Comparison of ENCODE assay signal across 8 cellular contexts in the genomic region with DNA sequence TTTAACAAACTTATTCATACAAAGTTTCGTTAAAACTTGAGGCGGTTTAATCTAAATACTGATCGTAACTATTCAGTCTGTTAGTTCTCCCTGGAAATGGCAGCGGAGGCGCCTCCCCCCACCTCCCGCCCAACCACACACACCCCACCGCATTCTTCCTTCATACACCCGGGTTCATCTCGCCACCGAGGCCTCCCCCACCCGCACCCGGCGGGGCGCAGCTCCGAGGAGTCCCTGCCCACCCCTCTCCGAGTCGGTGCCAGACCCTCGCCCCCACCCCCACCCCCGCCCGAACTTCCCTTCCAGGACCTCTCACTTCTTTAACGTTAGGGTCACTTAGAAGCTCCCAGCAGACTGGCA. TPM values are rescaled to one million over a fixed set of nuclear protein-coding genes. Genes with fewer than 3 reads are reported as not detected.
DNase-seq lines count a peak whose midpoint lies in the region; ATAC-seq, FAIRE-seq and TF ChIP-seq lines count a peak whose summit lies in the region.

No MANE protein-coding gene starts in this region.

- SMC1A ChIA-PET in GM12878 (lab: Charles Lee; ENCODE audit: uncharacterized antibody, unreplicated experiment) = interaction anchor here (2.4 kb wide), 1 partner anchor 11 kb away, joined by 6 read pairs; no protein-coding TSS in a partner anchor

- H3K27ac ChIP-seq in GM12878 (ENCODE audit: control insufficient read depth, insufficient read depth) (peak overlapping the region; percentile 79), stomach (peak overlapping the region; percentile 80 to 97 (median 90))

- H3K79me2 ChIP-seq in GM12878 (ENCODE audit: control insufficient read depth, insufficient read depth, low read length) = peaks cover 50% of the 10 kb centered on the region

- no peaks in the 10 kb centered on the region for H3K27me3 ChIP-seq in GM12878 (replicated peaks in 1 of 2; ENCODE audit: control insufficient read depth in 2 of 2, insufficient read depth in 2 of 2, low read length in 1 of 2)
- H3K27me3 ChIP-seq in stomach = peaks cover 0 to 7% (median 0%) of the 10 kb centered on the region in 3 donors

- H3K4me2 ChIP-seq in GM12878 (ENCODE audit: control insufficient read depth, insufficient read depth) = peak overlapping the region; percentile 87

- peak overlapping the region; percentile 35 for H2AFZ ChIP-seq in GM12878 (ENCODE audit: control insufficient read depth, low read depth, low read length)

- FAIRE-seq in GM12878 (lab: Jason Lieb, UNC) = no peak

- peak overlapping the region; percentile 76 for H3K9ac ChIP-seq in GM12878 (ENCODE audit: control insufficient read depth, insufficient read depth, low read length)

- TF ChIP-seq CTCF in GM12878 (IDR thresholded peaks at IDR 0.05 in 2 of 3, conservative IDR thresholded peaks at IDR 0.05 in 1 of 3; ENCODE audit: control insufficient read depth in 2 of 3, extremely low read depth in 1 of 3, insufficient read depth in 1 of 3, low read depth in 3 of 3, low read length in 3 of 3) (no peak), stomach (IDR thresholded peaks at IDR 0.05) (no peak)

- H3K4me3 ChIP-seq in GM12878 = peak overlapping the region; percentile 79
- H3K4me3 ChIP-seq in stomach = peak overlapping the region; percentile 72 to 83 (median 80)

- POLR2A ChIA-PET in GM12878 (lab: Charles Lee) = interaction anchor here (0.6 to 1.0 kb wide), 2 partner anchors 9 to 19 kb away, joined by 3 read pairs; no protein-coding TSS in a partner anchor

- ATAC-seq in GM12878 = no peak
- ATAC-seq in HG03175 (IDR thresholded peaks at IDR 0.05; ENCODE audit: unreplicated experiment) = no peak
- ATAC-seq in HG02763 (IDR thresholded peaks at IDR 0.05; ENCODE audit: unreplicated experiment) = no peak

- WGBS in GM12878 (ENCODE audit: insufficient coverage, insufficient replicate concordance, low lambda C conversion rate, missing lambda C conversion rate) = 0% methylated on average over 14 of the region's 21 CpGs
- WGBS in stomach, 5 donors = 0 to 2% (median 1%) methylated on average over 14 to 21 of the region's 21 CpGs

- CTCF ChIA-PET in GM12878 (lab: Yijun Ruan, JAX) = interaction anchor here (1.7 kb wide), 1 partner anchor 95 kb away, joined by 4 read pairs; no protein-coding TSS in a partner anchor

- H4K20me1 ChIP-seq in GM12878 (ENCODE audit: control insufficient read depth, insufficient read depth) = no peaks in the 10 kb centered on the region

- peak; percentile 4 for DNase-seq in NCI-H2196 treated with DMSO at 0.1 percent for 48 hours (lab: John Stamatoyannopoulos, UW; ENCODE audit: unreplicated experiment)
- no peak for DNase-seq in NCI-H2196 (lab: John Stamatoyannopoulos, UW; ENCODE audit: unreplicated experiment)
- peak; percentile 32 for DNase-seq in NCI-H2107 (lab: John Stamatoyannopoulos, UW)
- no peak for DNase-seq in GM12878 (ENCODE audit: low read depth, low spot score)
- DNase-seq in iris pigment epithelial cell (ENCODE audit: low read depth) = peak; percentile 51
- no peak for DNase-seq in stomach

- RAD21 ChIA-PET in GM12878 (lab: Charles Lee; ENCODE audit: unreplicated experiment) = no interaction called here

- no TSS peak for BruUV-seq in GM12878 (replicated peaks; lab: Mats Ljungman, UMichigan)

- H3K36me3 ChIP-seq in GM12878 (ENCODE audit: control insufficient read depth in 2 of 2, insufficient read depth in 2 of 2, low read length in 1 of 2) = no peaks in the 10 kb centered on the region
- no peaks in the 10 kb centered on the region for H3K36me3 ChIP-seq in stomach

- peaks cover 9% of the 10 kb centered on the region; the same call in 1 of the 2 replicates for H3K4me1 ChIP-seq in GM12878 (ENCODE audit: control insufficient read depth, insufficient read depth, low read length)
- peaks cover 7 to 52% (median 41%) of the 10 kb centered on the region in 4 donors for H3K4me1 ChIP-seq in stomach

- no peak for TF ChIP-seq RAD21 in GM12878 (IDR thresholded peaks at IDR 0.05; ENCODE audit: insufficient read depth, low read depth, low read length)

- no peak for TF ChIP-seq EP300 in GM12878 (IDR thresholded peaks at IDR 0.05; ENCODE audit: borderline replicate concordance in 1 of 2, control insufficient read depth in 1 of 2, low read depth in 2 of 2, low read length in 2 of 2)
- TF ChIP-seq EP300 in stomach (IDR thresholded peaks at IDR 0.05) = no peak

- in situ Hi-C loops in GM12878 (cut with MboI) = no loop called here

- TF ChIP-seq POLR2A in GM12878 (IDR thresholded peaks at IDR 0.05; ENCODE audit: low read depth, low read length) (no peak; the same call in 1 of the 2 replicates), stomach (IDR thresholded peaks at IDR 0.05) (no peak)

- intact Hi-C loops in GM12878 (cut with micrococcal nuclease; ENCODE audit: unreplicated experiment) = loop anchor here (5.0 to 10.0 kb wide), 5 partner anchors 82 to 1999 kb away; a partner anchor contains a TSS
- intact Hi-C loops in stomach (cut with DNase I; ENCODE audit: low total_unique reads) = no loop called here

- no peaks in the 10 kb centered on the region for H3K9me3 ChIP-seq in GM12878 (replicated peaks; ENCODE audit: control insufficient read depth, insufficient read depth, low read length)
- no peaks in the 10 kb centered on the region for H3K9me3 ChIP-seq in stomach

TF ChIP-seq in GM12878, 131 proteins besides CTCF, POLR2A, EP300 and RAD21:
- TF ChIP-seq, protein P1, sequence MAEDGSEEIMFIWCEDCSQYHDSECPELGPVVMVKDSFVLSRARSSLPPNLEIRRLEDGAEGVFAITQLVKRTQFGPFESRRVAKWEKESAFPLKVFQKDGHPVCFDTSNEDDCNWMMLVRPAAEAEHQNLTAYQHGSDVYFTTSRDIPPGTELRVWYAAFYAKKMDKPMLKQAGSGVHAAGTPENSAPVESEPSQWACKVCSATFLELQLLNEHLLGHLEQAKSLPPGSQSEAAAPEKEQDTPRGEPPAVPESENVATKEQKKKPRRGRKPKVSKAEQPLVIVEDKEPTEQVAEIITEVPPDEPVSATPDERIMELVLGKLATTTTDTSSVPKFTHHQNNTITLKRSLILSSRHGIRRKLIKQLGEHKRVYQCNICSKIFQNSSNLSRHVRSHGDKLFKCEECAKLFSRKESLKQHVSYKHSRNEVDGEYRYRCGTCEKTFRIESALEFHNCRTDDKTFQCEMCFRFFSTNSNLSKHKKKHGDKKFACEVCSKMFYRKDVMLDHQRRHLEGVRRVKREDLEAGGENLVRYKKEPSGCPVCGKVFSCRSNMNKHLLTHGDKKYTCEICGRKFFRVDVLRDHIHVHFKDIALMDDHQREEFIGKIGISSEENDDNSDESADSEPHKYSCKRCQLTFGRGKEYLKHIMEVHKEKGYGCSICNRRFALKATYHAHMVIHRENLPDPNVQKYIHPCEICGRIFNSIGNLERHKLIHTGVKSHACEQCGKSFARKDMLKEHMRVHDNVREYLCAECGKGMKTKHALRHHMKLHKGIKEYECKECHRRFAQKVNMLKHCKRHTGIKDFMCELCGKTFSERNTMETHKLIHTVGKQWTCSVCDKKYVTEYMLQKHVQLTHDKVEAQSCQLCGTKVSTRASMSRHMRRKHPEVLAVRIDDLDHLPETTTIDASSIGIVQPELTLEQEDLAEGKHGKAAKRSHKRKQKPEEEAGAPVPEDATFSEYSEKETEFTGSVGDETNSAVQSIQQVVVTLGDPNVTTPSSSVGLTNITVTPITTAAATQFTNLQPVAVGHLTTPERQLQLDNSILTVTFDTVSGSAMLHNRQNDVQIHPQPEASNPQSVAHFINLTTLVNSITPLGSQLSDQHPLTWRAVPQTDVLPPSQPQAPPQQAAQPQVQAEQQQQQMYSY (CRISPR knock-in tag; IDR thresholded peaks at IDR 0.05) = no peak
- TF ChIP-seq TCF7 (IDR thresholded peaks at IDR 0.05; ENCODE audit: borderline replicate concordance) (0 out of 2 replicates have a peak, but pooled peaks have one; percentile 19), CBFB (IDR thresholded peaks at IDR 0.05; ENCODE audit: low read depth) (no peak), EGR1 (IDR thresholded peaks at IDR 0.05; ENCODE audit: borderline replicate concordance in 1 of 2, low read depth in 2 of 2, low read length in 2 of 2) (peak in 1 of 2 experiments; percentile 16; a peak in 1 of 3 replicates)

RNA-seq across cellular contexts. Expression of a gene that starts 0.9 kb away (rescaled TPM):
- total RNA-seq in GM12878 (2013; cell fraction: nucleolus; rRNA removed) = 64.3 and 64.4 TPM in 2 replicates
- total RNA-seq in GM12878 (2014; rRNA removed) (9.5 and 12.1 TPM in 2 replicates), GM12878 (2014; rRNA removed; fragmentation: Illumina TruSeq; extraction: Trizol) (6.8 and 6.9 TPM in 2 replicates), GM12878 (2021) (23.8 and 32.0 TPM in 2 replicates), stomach (10 to 100 TPM; 12.8 to 25.9 (median 17.0) TPM)
- polyA plus RNA-seq in GM12878 (2011; ENCODE audit: low read depth) = 7.3 TPM
- polyA plus RNA-seq in GM12878 (2011; rRNA removed) (8.7 and 9.0 TPM in 2 replicates), GM12878 (2014; fragmentation: Illumina TruSeq; extraction: Trizol) (3.9 and 4.7 TPM in 2 replicates), GM12878 (2014; fragmentation: Nextera tagmentation; extraction: Ambion mirVana) (1 to 10 TPM; 2.0 to 4.2 TPM), GM12878 (2014; rRNA removed) (9.8 and 10.4 TPM in 2 replicates), GM12878 (2016; fragmentation: Nextera tagmentation; extraction: Ambion mirVana) (1 to 10 TPM; 8.2 to 8.3 TPM), stomach (1 to 10 TPM; 2.3 to 6.9 (median 3.2) TPM)
- polyA plus RNA-seq in GM12878 (2011; cell fraction: cytosol; rRNA removed) = 5.5 and 6.0 TPM in 2 replicates
- 21.3 and 23.9 TPM in 2 replicates for polyA plus RNA-seq in GM12878 (2011; cell fraction: nucleus; rRNA removed)
- polyA plus RNA-seq in GM12878 (2012) = 11.5 and 14.1 TPM in 2 replicates
- polyA minus RNA-seq in GM12878 (2011; rRNA and poly(A)+ RNA removed) = 6.5 and 11.3 TPM in 2 replicates
- 6.0 and 11.0 TPM in 2 replicates for polyA minus RNA-seq in GM12878 (2011; cell fraction: cytosol; rRNA and poly(A)+ RNA removed)
- 22.1 and 30.9 TPM in 2 replicates for polyA minus RNA-seq in GM12878 (2011; cell fraction: nucleus; rRNA and poly(A)+ RNA removed)

Comparison
In these comparisons a context has a peak if more than half of its experiments do, and no peak if none do; other contexts are left out.
1. DNase-seq: peak in NCI-H2196 treated with DMSO at 0.1 percent for 48 hours (single experiment), NCI-H2107 (single experiment) and iris pigment epithelial cell (single experiment); none in NCI-H2196 (single experiment), GM12878 (single experiment) and stomach (single experiment).